ENCODE assay signal across 13 cellular contexts in genomic region chr17:49618112-49618611, GRCh38. TPM values are rescaled to one million over a fixed set of nuclear protein-coding genes. Genes with fewer than 3 reads are reported as not detected.
DNase-seq lines count a peak whose midpoint lies in the region; ATAC-seq and TF ChIP-seq lines count a peak whose summit lies in the region.
"Had no signal": no experiment of that assay in that cellular context is flagged by ENCODE, and none has a peak within 500 bp of the region (broad histone marks: within the 10 kb centered on the region; RNA-seq: fewer than 3 reads in every experiment).

No MANE protein-coding gene starts in this region.

- H3K36me3 Mint-ChIP-seq in activated naive CD8-positive, alpha-beta T cell, result peaks cover 4% of the 10 kb centered on the region
- peaks cover 26% of the 10 kb centered on the region for H3K36me3 Mint-ChIP-seq in activated naive CD8-positive, alpha-beta T cell treated with anti-CD3 and anti-CD28 coated beads for 36 hours
- peaks cover 45% of the 10 kb centered on the region for H3K36me3 Mint-ChIP-seq in activated CD8-positive, alpha-beta T cell treated with anti-CD3 and anti-CD28 coated beads, Interleukin-2, amount 10 ng/mL, durations not matched to agents 7 days and 5 days (ENCODE audit: low read depth)

- no peak for TF ChIP-seq EP300 in transverse colon (IDR thresholded peaks at IDR 0.05; ENCODE audit: low read depth)

- peaks cover 22% of the 10 kb centered on the region for H3K4me1 Mint-ChIP-seq in activated naive CD8-positive, alpha-beta T cell (ENCODE audit: low read depth)
- peaks cover 36% of the 10 kb centered on the region for H3K4me1 Mint-ChIP-seq in activated naive CD8-positive, alpha-beta T cell treated with anti-CD3 and anti-CD28 coated beads for 36 hours
- peaks cover 27% of the 10 kb centered on the region for H3K4me1 Mint-ChIP-seq in activated CD8-positive, alpha-beta T cell treated with anti-CD3 and anti-CD28 coated beads, Interleukin-2, amount 10 ng/mL, durations not matched to agents 7 days and 5 days (ENCODE audit: low read depth)
- H3K4me1 Mint-ChIP-seq: activated B cell treated with CpG ODN at 0.5 μM for 24 hours had no signal

- H3K4me1 ChIP-seq in lower lobe of right lung, result peaks cover 42% of the 10 kb centered on the region
- H3K4me1 ChIP-seq in transverse colon, result peaks cover 13 to 32% (median 19%) of the 10 kb centered on the region in 4 donors

- intact Hi-C loops in lower lobe of right lung (cut with DNase I), result no loop called here
- intact Hi-C loops in transverse colon (cut with DNase I; ENCODE audit: low total_unique reads), result no loop called here

- CTCF ChIA-PET in activated CD8-positive, alpha-beta T cell treated with anti-CD3 and anti-CD28 coated beads, Interleukin-2, amount 10 ng/mL, durations not matched to agents 7 days and 5 days (lab: Charles Lee), result interaction anchor here (0.7 to 1.1 kb wide), 5 partner anchors 28 to 62 kb away, joined by 3 read pairs; no protein-coding TSS in a partner anchor

- H3K9me3 Mint-ChIP-seq in activated naive CD8-positive, alpha-beta T cell (ENCODE audit: low read depth), result no peaks in the 10 kb centered on the region
- no peaks in the 10 kb centered on the region for H3K9me3 Mint-ChIP-seq in activated naive CD8-positive, alpha-beta T cell treated with anti-CD3 and anti-CD28 coated beads for 36 hours
- H3K9me3 Mint-ChIP-seq in activated CD8-positive, alpha-beta T cell treated with anti-CD3 and anti-CD28 coated beads, Interleukin-2, amount 10 ng/mL, durations not matched to agents 7 days and 5 days (ENCODE audit: insufficient read depth), result no peaks in the 10 kb centered on the region
- H3K9me3 Mint-ChIP-seq: activated B cell treated with CpG ODN at 0.5 μM for 24 hours had no signal

- H3K27me3 Mint-ChIP-seq in activated naive CD8-positive, alpha-beta T cell, result no peaks in the 10 kb centered on the region
- H3K27me3 Mint-ChIP-seq in activated naive CD8-positive, alpha-beta T cell treated with anti-CD3 and anti-CD28 coated beads for 36 hours, result no peaks in the 10 kb centered on the region
- no peaks in the 10 kb centered on the region for H3K27me3 Mint-ChIP-seq in activated CD8-positive, alpha-beta T cell treated with anti-CD3 and anti-CD28 coated beads, Interleukin-2, amount 10 ng/mL, durations not matched to agents 7 days and 5 days (ENCODE audit: low read depth)
- H3K27me3 Mint-ChIP-seq: activated B cell treated with CpG ODN at 0.5 μM for 24 hours had no signal

- H3K4me3 Mint-ChIP-seq in activated naive CD8-positive, alpha-beta T cell, result no peak overlapping the region
- no peak overlapping the region for H3K4me3 Mint-ChIP-seq in activated naive CD8-positive, alpha-beta T cell treated with anti-CD3 and anti-CD28 coated beads for 36 hours
- no peak overlapping the region for H3K4me3 Mint-ChIP-seq in activated CD8-positive, alpha-beta T cell treated with anti-CD3 and anti-CD28 coated beads, Interleukin-2, amount 10 ng/mL, durations not matched to agents 7 days and 5 days
- H3K4me3 Mint-ChIP-seq: activated B cell treated with CpG ODN at 0.5 μM for 24 hours had no signal

- H3K36me3 ChIP-seq in lower lobe of right lung (peaks cover 94% of the 10 kb centered on the region), transverse colon (peaks cover 0 to 60% (median 23%) of the 10 kb centered on the region in 4 donors)

- DNase-seq in activated naive CD8-positive, alpha-beta T cell treated with anti-CD3 and anti-CD28 coated beads for 36 hours, result no peak
- DNase-seq in activated CD8-positive, alpha-beta T cell treated with anti-CD3 and anti-CD28 coated beads, Interleukin-2, amount 10 ng/mL, durations not matched to agents 7 days and 5 days, result no peak
- no peak for DNase-seq in lower lobe of right lung
- DNase-seq in transverse colon, result no peak
- no peak for DNase-seq in NCI-H2107 (lab: John Stamatoyannopoulos, UW)
- no peak for DNase-seq in H4 (ENCODE audit: low spot score)
- no peak for DNase-seq in NCI-H2081 (lab: John Stamatoyannopoulos, UW)
- DNase-seq: activated B cell treated with CpG ODN at 0.5 μM for 24 hours; activated effector memory CD4-positive, alpha-beta T cell treated with Interleukin-2 at 50 U/mL for 16 hours; mesendoderm; NCI-H2171; stimulated activated CD4-positive, alpha-beta T cell treated with anti-CD3 and anti-CD28 coated beads, Interleukin-15, amount 100 ng/mL, for 24 hours had no signal

- in situ Hi-C loops in transverse colon (cut with MboI; ENCODE audit: low pct_ligation_motif_present in 1 of 4, low pct_unique_long_range_greater_than_20kb in 1 of 4, low sequenced_read_pairs in 3 of 4), result no loop called here

- TF ChIP-seq CTCF in lower lobe of right lung (IDR thresholded peaks at IDR 0.05) (no peak), transverse colon (IDR thresholded peaks at IDR 0.05) (no peak)

- POLR2A ChIA-PET in activated CD8-positive, alpha-beta T cell treated with anti-CD3 and anti-CD28 coated beads, Interleukin-2, amount 10 ng/mL, durations not matched to agents 7 days and 5 days (lab: Charles Lee), result no interaction called here

- H3K4me3 ChIP-seq in lower lobe of right lung (no peak overlapping the region), transverse colon (no peak overlapping the region)

- peak overlapping the region; percentile 3 for H3K27ac Mint-ChIP-seq in activated naive CD8-positive, alpha-beta T cell
- no peak overlapping the region for H3K27ac Mint-ChIP-seq in activated naive CD8-positive, alpha-beta T cell treated with anti-CD3 and anti-CD28 coated beads for 36 hours
- peak overlapping the region; percentile 68 for H3K27ac Mint-ChIP-seq in activated CD8-positive, alpha-beta T cell treated with anti-CD3 and anti-CD28 coated beads, Interleukin-2, amount 10 ng/mL, durations not matched to agents 7 days and 5 days
- H3K27ac Mint-ChIP-seq: activated B cell treated with CpG ODN at 0.5 μM for 24 hours had no signal

- no peak for TF ChIP-seq POLR2A in transverse colon (IDR thresholded peaks at IDR 0.05)

- H3K27ac ChIP-seq in lower lobe of right lung (peak overlapping the region; percentile 25), transverse colon (peak overlapping the region; percentile 28 to 80 (median 68))

- 59% methylated on average over 1 of the region's 1 CpG; no CpG with 5 or more reads in 1 of the 2 donors for WGBS in transverse colon (ENCODE audit: low coverage in 1 of 2), 2 donors

- H3K27me3 ChIP-seq in lower lobe of right lung (ENCODE audit: low read depth) (no peaks in the 10 kb centered on the region), transverse colon (no peaks in the 10 kb centered on the region)

- H3K9me3 ChIP-seq in lower lobe of right lung (no peaks in the 10 kb centered on the region), transverse colon (no peaks in the 10 kb centered on the region)

- ATAC-seq in activated CD8-positive, alpha-beta T cell treated with anti-CD3 and anti-CD28 coated beads, Interleukin-2, amount 10 ng/mL, durations not matched to agents 7 days and 5 days, result no peak
- ATAC-seq in lower lobe of right lung, result no peak

RNA-seq across cellular contexts. Expression of gene NXPH3, which starts 42.5 kb away (rescaled TPM):
- total RNA-seq in activated naive CD8-positive, alpha-beta T cell treated with anti-CD3 and anti-CD28 coated beads for 36 hours, result under 1 TPM; 0.10 to 0.18 TPM
- total RNA-seq in activated CD8-positive, alpha-beta T cell treated with anti-CD3 and anti-CD28 coated beads, Interleukin-2, amount 10 ng/mL, durations not matched to agents 7 days and 5 days, result not detected
- total RNA-seq in lower lobe of right lung (4.5 TPM), transverse colon (1 to 10 TPM in 2 of 4 donors, under 1 TPM in 2; 0.20 to 4.6 (median 2.6) TPM)
- 0.15 and 0.23 TPM in 2 replicates for total RNA-seq in H4 (2014; rRNA removed; shearing (Covaris generic))
- total RNA-seq: activated B cell treated with CpG ODN at 0.5 μM for 24 hours had no signal

RNA-seq across cellular contexts. Expression of gene SPOP, which starts 59.7 kb away (rescaled TPM):
- 10 to 100 TPM; 56.6 to 57.7 TPM for total RNA-seq in activated naive CD8-positive, alpha-beta T cell treated with anti-CD3 and anti-CD28 coated beads for 36 hours
- 10 to 100 TPM; 49.5 to 52.0 TPM for total RNA-seq in activated CD8-positive, alpha-beta T cell treated with anti-CD3 and anti-CD28 coated beads, Interleukin-2, amount 10 ng/mL, durations not matched to agents 7 days and 5 days
- total RNA-seq in lower lobe of right lung (81.8 TPM), transverse colon (100 to 1,000 TPM in 1 of 4 donors, 10 to 100 TPM in 3; 75.6 to 352 (median 95.3) TPM)
- total RNA-seq in H4 (2014; rRNA removed; shearing (Covaris generic)), result 30.7 and 43.9 TPM in 2 replicates
